ENCODE assay signal across 18 cellular contexts in the genomic region with DNA sequence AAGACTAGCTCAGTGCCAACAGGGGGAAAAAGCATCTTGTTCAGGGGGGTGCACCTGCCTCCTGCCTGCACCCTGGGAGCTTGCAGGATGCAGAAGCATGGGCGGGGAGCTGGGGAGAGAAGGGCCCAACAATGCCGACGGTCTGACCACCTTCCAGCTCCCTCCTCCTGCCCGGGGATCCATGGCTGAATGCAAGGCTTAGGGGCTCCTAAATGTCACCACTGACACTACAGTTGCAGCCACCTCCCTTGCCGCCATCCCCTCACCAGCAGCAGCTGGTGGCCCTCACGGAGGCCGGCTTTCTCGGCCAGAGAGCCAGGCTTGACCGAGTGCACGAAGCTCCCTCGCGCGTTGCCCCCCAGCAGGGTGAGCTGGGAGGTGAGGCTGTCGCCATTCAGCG.
"Had no signal": no experiment of that assay in that cellular context is flagged by ENCODE, and none has a peak within 500 bp of the region (broad histone marks: within the 10 kb centered on the region; RNA-seq: fewer than 3 reads in every experiment).

No MANE protein-coding gene starts in this region.

- ATAC-seq: esophagus mucosa, gastrocnemius medialis, heart left ventricle, natural killer cell had no signal

- H3K27ac ChIP-seq: epithelial cell of prostate, gastrocnemius medialis, heart left ventricle, hepatocyte, prostate gland, right atrium auricular region, sigmoid colon, stomach, thyroid gland had no signal

- H3K36me3 ChIP-seq: gastrocnemius medialis, prostate gland, right atrium auricular region, sigmoid colon, thyroid gland had no signal

- H3K27me3 Mint-ChIP-seq: memory B cell had no signal

- H3K27me3 ChIP-seq: hepatocyte, right atrium auricular region, thyroid gland had no signal

- H3K4me3 ChIP-seq: gastrocnemius medialis, heart left ventricle, hepatocyte, lung, prostate gland, right atrium auricular region, sigmoid colon, stomach, thyroid gland had no signal

- H3K9me3 ChIP-seq: gastrocnemius medialis, heart left ventricle, prostate gland, right atrium auricular region, sigmoid colon, stomach, thyroid gland had no signal

- H3K9me3 Mint-ChIP-seq: natural killer cell had no signal

- DNase-seq: cortex of kidney; foreskin fibroblast; gastrocnemius medialis; natural killer cell; sigmoid colon; stimulated activated CD4-positive, alpha-beta T cell treated with anti-CD3 and anti-CD28 coated beads, Interleukin-4, amount 100 ng/mL, for 4 hours; stimulated activated naive CD4-positive, alpha-beta T cell treated with Interleukin-2 at 50 U/mL for 16 hours; stomach; thyroid gland; trophoblast cell had no signal

- H3K4me1 ChIP-seq: gastrocnemius medialis, prostate gland, sigmoid colon, stomach, thyroid gland had no signal

- H3K4me1 Mint-ChIP-seq: memory B cell, natural killer cell had no signal

- H3K4me3 Mint-ChIP-seq: memory B cell, natural killer cell had no signal

- H3K27ac Mint-ChIP-seq: memory B cell, natural killer cell had no signal
